Comparison of ENCODE assay signal across 9 cellular contexts in the genomic region with DNA sequence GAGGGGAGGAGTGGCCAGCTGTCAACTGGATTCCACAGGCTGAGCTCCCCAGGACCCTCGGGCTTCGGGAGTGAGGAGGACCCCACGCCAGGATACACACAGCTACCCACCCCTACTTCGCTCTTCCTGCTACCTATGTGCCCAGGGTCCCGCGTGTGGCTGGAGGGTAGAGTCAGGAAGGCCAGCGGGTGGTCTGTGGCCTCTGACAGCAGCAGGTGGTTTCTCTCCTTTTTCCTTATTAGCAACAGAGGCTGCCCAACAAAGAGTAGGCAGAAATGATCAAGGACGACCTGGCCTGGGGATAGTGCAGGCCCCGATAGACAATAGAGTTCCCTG. TPM values are rescaled to one million over a fixed set of nuclear protein-coding genes. Genes with fewer than 3 reads are reported as not detected.
DNase-seq lines count a peak whose midpoint lies in the region; ATAC-seq and TF ChIP-seq lines count a peak whose summit lies in the region.
"Had no signal": no experiment of that assay in that cellular context is flagged by ENCODE, and none has a peak within 500 bp of the region (broad histone marks: within the 10 kb centered on the region; RNA-seq: fewer than 3 reads in every experiment).

No MANE protein-coding gene starts in this region.

- no peaks in the 10 kb centered on the region for H3F3A ChIP-seq in smooth muscle cell (ENCODE audit: low read depth)

- no peak overlapping the region for H4K8ac ChIP-seq in H9 (replicated peaks; ENCODE audit: insufficient read length, low read depth, low read length)

- intact Hi-C loops in activated CD4-positive, alpha-beta T cell treated with anti-CD3 and anti-CD28 coated beads for 36 hours (cut with DNase I, micrococcal nuclease), result no loop called here

- no peak overlapping the region for H3K23ac ChIP-seq in H9 (ENCODE audit: insufficient read length, low read depth, low read length)

- DNase-seq in H9 (no peak), WTC11 (ENCODE audit: low spot score) (no peak), iPS DF 6.9 (ENCODE audit: low read depth, low spot score) (no peak), smooth muscle cell (lab: John Stamatoyannopoulos, UW; ENCODE audit: unreplicated experiment) (no peak), substantia nigra (lab: John Stamatoyannopoulos, UW) (no peak), NCI-H2081 (lab: John Stamatoyannopoulos, UW) (no peak)
- no peak for DNase-seq in activated effector memory CD4-positive, alpha-beta T cell treated with Interleukin-2 at 50 U/mL for 16 hours
- no peak for DNase-seq in activated CD4-positive, alpha-beta T cell treated with anti-CD3 and anti-CD28 coated beads for 36 hours

- H3K9me3 ChIP-seq in H9 (ENCODE audit: control insufficient read depth, low read depth, low read length) (no peaks in the 10 kb centered on the region), iPS DF 6.9 (ENCODE audit: control insufficient read depth, insufficient read depth, low read length) (no peaks in the 10 kb centered on the region), smooth muscle cell (replicated peaks; ENCODE audit: low read depth) (no peaks in the 10 kb centered on the region)

- H3K27me3 Mint-ChIP-seq in H9 (ENCODE audit: low read depth) (peaks cover 74% of the 10 kb centered on the region), WTC11 (ENCODE audit: low read depth) (peaks cover 74% of the 10 kb centered on the region)
- H3K27me3 Mint-ChIP-seq in activated CD4-positive, alpha-beta T cell treated with anti-CD3 and anti-CD28 coated beads for 36 hours, result peaks cover 50% of the 10 kb centered on the region

- no peak for TF ChIP-seq CTCF in H9 (conservative IDR thresholded peaks at IDR 0.05)
- TF ChIP-seq CTCF in WTC11 (IDR thresholded peaks at IDR 0.05), result no peak
- no peak for TF ChIP-seq CTCF in smooth muscle cell (IDR thresholded peaks at IDR 0.05; ENCODE audit: borderline replicate concordance, insufficient read depth, poor library complexity, severe bottlenecking)

- H3K36me3 ChIP-seq in iPS DF 6.9 (ENCODE audit: control insufficient read depth, insufficient read depth, low read length) (no peaks in the 10 kb centered on the region), smooth muscle cell (ENCODE audit: low read depth) (no peaks in the 10 kb centered on the region)

- POLR2A ChIA-PET in WTC11 (lab: Charles Lee), result no interaction called here
- POLR2A ChIA-PET in activated CD4-positive, alpha-beta T cell treated with anti-CD3 and anti-CD28 coated beads for 36 hours (lab: Charles Lee), result no interaction called here

- H2BK120ac ChIP-seq in H9 (ENCODE audit: low read depth, low read length, poor library complexity, severe bottlenecking), result no peak overlapping the region

- H3K27ac ChIP-seq in H9 (ENCODE audit: insufficient read length, low read depth, low read length) (no peak overlapping the region), iPS DF 6.9 (ENCODE audit: low read length) (no peak overlapping the region), smooth muscle cell (ENCODE audit: low read depth) (no peak overlapping the region), substantia nigra (ENCODE audit: low read depth, low read length, poor library complexity, severe bottlenecking) (no peak overlapping the region)

- H3K14ac ChIP-seq in H9 (ENCODE audit: insufficient read depth, low read length), result no peak overlapping the region

- no peak for ATAC-seq in WTC11
- no peak for ATAC-seq in activated CD4-positive, alpha-beta T cell treated with anti-CD3 and anti-CD28 coated beads for 36 hours

- no peak overlapping the region for H2BK5ac ChIP-seq in H9 (ENCODE audit: insufficient read length, low read length)

- no peak overlapping the region for H4K5ac ChIP-seq in H9 (ENCODE audit: insufficient read length, low read depth, low read length)

- H2BK15ac ChIP-seq in H9 (ENCODE audit: low read depth, low read length), result no peak overlapping the region

- H3K56ac ChIP-seq in H9 (ENCODE audit: insufficient read length, low read depth, low read length), result no peak overlapping the region

- H3K23me2 ChIP-seq in H9 (ENCODE audit: insufficient read length, low read depth, low read length, poor library complexity, severe bottlenecking), result peaks cover 20% of the 10 kb centered on the region

- H3K4me3 ChIP-seq in iPS DF 6.9 (ENCODE audit: low read length) (peak overlapping the region; percentile 59; the same call in 1 of the 2 replicates), smooth muscle cell (peak overlapping the region; percentile 67)

- CTCF ChIA-PET in WTC11 (lab: Charles Lee), result interaction anchor here (0.9 to 6.5 kb wide), 7 partner anchors 73 to 473 kb away, joined by 3 to 50 read pairs (median 9); no protein-coding TSS in a partner anchor
- CTCF ChIA-PET in activated CD4-positive, alpha-beta T cell treated with anti-CD3 and anti-CD28 coated beads for 36 hours (lab: Charles Lee), result interaction anchor here (0.6 to 1.3 kb wide), 3 partner anchors 50 to 473 kb away, joined by 3 to 8 read pairs (median 5); no protein-coding TSS in a partner anchor

- H3K9ac ChIP-seq in H9 (ENCODE audit: extremely low read depth, insufficient read length, low read length), result no peak overlapping the region
- H3K9ac ChIP-seq in smooth muscle cell (ENCODE audit: low read depth), result no peak overlapping the region

- no peak overlapping the region for H2BK20ac ChIP-seq in H9 (ENCODE audit: low read depth, low read length, poor library complexity, severe bottlenecking)

- H3K4me1 Mint-ChIP-seq in H9 (peaks cover 27 to 33% of the 10 kb centered on the region in 2 experiments), WTC11 (peaks cover 28% of the 10 kb centered on the region)
- H3K4me1 Mint-ChIP-seq in activated CD4-positive, alpha-beta T cell treated with anti-CD3 and anti-CD28 coated beads for 36 hours, result peaks cover 2% of the 10 kb centered on the region

- no peak overlapping the region for H2AK5ac ChIP-seq in H9 (ENCODE audit: insufficient read length, low read length)

- H3K36me3 Mint-ChIP-seq in H9 (ENCODE audit: insufficient read depth in 1 of 3, low read depth in 3 of 3) (no peaks in the 10 kb centered on the region; a peak in 1 of 7 replicates), WTC11 (no peaks in the 10 kb centered on the region)
- no peaks in the 10 kb centered on the region for H3K36me3 Mint-ChIP-seq in activated CD4-positive, alpha-beta T cell treated with anti-CD3 and anti-CD28 coated beads for 36 hours (ENCODE audit: low read depth)
- H3K36me3 Mint-ChIP-seq: activated naive CD4-positive, alpha-beta T cell treated with anti-CD3 and anti-CD28 coated beads, Interleukin-2, amount 50 U/mL, for 24 hours had no signal

- no peaks in the 10 kb centered on the region for H3K79me2 ChIP-seq in H9 (ENCODE audit: insufficient read depth, low read length)
- no peaks in the 10 kb centered on the region for H3K79me2 ChIP-seq in smooth muscle cell (ENCODE audit: low read depth)

- H3T11ph ChIP-seq in H9 (ENCODE audit: low read length), result no peak overlapping the region

- no peak overlapping the region for H2AFZ ChIP-seq in H9 (ENCODE audit: low read length)
- no peak overlapping the region for H2AFZ ChIP-seq in smooth muscle cell (ENCODE audit: low read depth)

- H3K18ac ChIP-seq in H9 (ENCODE audit: insufficient read length, low read depth, low read length), result no peak overlapping the region

- H3K27me3 ChIP-seq in H9 (ENCODE audit: insufficient read depth, low read length) (peaks cover 40% of the 10 kb centered on the region), iPS DF 6.9 (ENCODE audit: control insufficient read depth, insufficient read depth, low read length) (peaks cover 32% of the 10 kb centered on the region), smooth muscle cell (ENCODE audit: low read depth) (peaks cover 61% of the 10 kb centered on the region)

- H3K9me3 Mint-ChIP-seq in H9 (no peaks in the 10 kb centered on the region), WTC11 (no peaks in the 10 kb centered on the region)
- H3K9me3 Mint-ChIP-seq in activated CD4-positive, alpha-beta T cell treated with anti-CD3 and anti-CD28 coated beads for 36 hours (ENCODE audit: low read depth), result no peaks in the 10 kb centered on the region
- H3K9me3 Mint-ChIP-seq: activated naive CD4-positive, alpha-beta T cell treated with anti-CD3 and anti-CD28 coated beads, Interleukin-2, amount 50 U/mL, for 24 hours had no signal

- H3K79me1 ChIP-seq in H9 (ENCODE audit: insufficient read depth, low read depth, low read length, poor library complexity, severe bottlenecking), result no peaks in the 10 kb centered on the region

- H3K27ac Mint-ChIP-seq in H9, result no peak overlapping the region
- H3K27ac Mint-ChIP-seq in WTC11, result no peak overlapping the region
- H3K27ac Mint-ChIP-seq in activated CD4-positive, alpha-beta T cell treated with anti-CD3 and anti-CD28 coated beads for 36 hours, result no peak overlapping the region
- H3K27ac Mint-ChIP-seq: activated naive CD4-positive, alpha-beta T cell treated with anti-CD3 and anti-CD28 coated beads, Interleukin-2, amount 50 U/mL, for 24 hours had no signal

- WGBS in H9 (ENCODE audit: extremely low coverage, insufficient read length, low lambda C conversion rate), result no CpG with 5 or more reads among the region's 9 CpGs
- no CpG with 5 or more reads among the region's 9 CpGs for WGBS in iPS DF 6.9 (ENCODE audit: insufficient coverage, insufficient read length)
- WGBS in smooth muscle cell (ENCODE audit: low lambda C conversion rate), result 26% methylated on average over 9 of the region's 9 CpGs

- no peak overlapping the region for H3K4ac ChIP-seq in H9 (ENCODE audit: low read depth, low read length)

- H3K4me3 Mint-ChIP-seq in H9, result peak overlapping the region; percentile 62 to 82
- H3K4me3 Mint-ChIP-seq in WTC11, result peak overlapping the region; percentile 73
- H3K4me3 Mint-ChIP-seq in activated CD4-positive, alpha-beta T cell treated with anti-CD3 and anti-CD28 coated beads for 36 hours, result no peak overlapping the region

- H3K4me1 ChIP-seq in H9 (ENCODE audit: insufficient read depth, low read length) (no peaks in the 10 kb centered on the region; the same call in 1 of the 2 replicates), iPS DF 6.9 (ENCODE audit: control insufficient read depth, insufficient read depth, low read length) (peaks cover 7% of the 10 kb centered on the region), smooth muscle cell (ENCODE audit: low read depth) (peaks cover 23% of the 10 kb centered on the region)

- no peak overlapping the region for H4K91ac ChIP-seq in H9 (ENCODE audit: insufficient read length, low read depth, low read length)

- no peaks in the 10 kb centered on the region for H4K20me1 ChIP-seq in H9 (ENCODE audit: control insufficient read depth, insufficient read depth, insufficient read length)
- H4K20me1 ChIP-seq in smooth muscle cell (ENCODE audit: low read depth), result no peaks in the 10 kb centered on the region

- peak overlapping the region; percentile 54 for H3K4me2 ChIP-seq in H9 (ENCODE audit: insufficient read depth, insufficient read length, low read length)
- H3K4me2 ChIP-seq in smooth muscle cell, result peak overlapping the region; percentile 96

- H2BK12ac ChIP-seq in H9 (ENCODE audit: insufficient read length, low read depth, low read length), result no peak overlapping the region

TF ChIP-seq in WTC11, 78 proteins besides CTCF, POLR2A, EP300 and RAD21 (continues in another document):
- TF ChIP-seq SMAD4 (CRISPR knock-in tag; IDR thresholded peaks at IDR 0.05) (no peak), ZNF423 (CRISPR knock-in tag; IDR thresholded peaks at IDR 0.05) (no peak)

RNA-seq across cellular contexts. Expression of gene KCNMA1, which starts 1.1 kb away (rescaled TPM):
- total RNA-seq in H9 (2021), result 1.7 and 2.0 TPM in 2 replicates
- 4.1 to 7.3 TPM (median 5.3 TPM) in 3 replicates for total RNA-seq in WTC11 (2021)
- 13.5 and 23.4 TPM in 2 replicates for total RNA-seq in smooth muscle cell
- 9.1 and 25.5 TPM in 2 replicates for polyA plus RNA-seq in smooth muscle cell
- total RNA-seq in activated CD4-positive, alpha-beta T cell treated with anti-CD3 and anti-CD28 coated beads for 36 hours, result under 1 TPM in 1 of 2 experiments, not detected in 1; 0.18 TPM
